In the genomic region with DNA sequence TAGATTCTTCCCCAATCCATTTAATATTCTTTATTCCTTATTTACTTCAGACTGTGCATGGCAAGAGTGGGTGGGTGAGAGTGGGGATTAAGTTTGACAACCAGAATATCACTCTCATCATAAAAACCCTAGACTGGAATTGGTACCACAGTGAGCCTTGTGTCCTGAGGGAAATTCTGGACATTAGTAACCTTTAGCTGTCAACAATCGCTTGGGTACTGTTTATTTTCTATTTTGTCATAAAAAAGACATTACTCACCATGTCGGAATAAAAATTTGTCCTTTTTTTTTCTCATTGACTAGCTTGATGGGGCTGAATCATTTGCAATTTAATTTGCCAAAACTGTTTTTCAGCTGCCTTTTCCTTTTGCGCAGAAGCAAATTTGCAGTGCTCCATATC, we compare ENCODE assay signal across 1 cellular context.
TF ChIP-seq lines count a peak whose summit lies in the region.

No MANE protein-coding gene starts in this region.

TF ChIP-seq in A549, 52 proteins besides CTCF, POLR2A, EP300 and RAD21:
- no peak for TF ChIP-seq ZNF302 (CRISPR knock-in tag; IDR thresholded peaks at IDR 0.05)
- TF ChIP-seq HOXB5 (CRISPR knock-in tag; IDR thresholded peaks at IDR 0.05): no peak
- TF ChIP-seq, protein P1, sequence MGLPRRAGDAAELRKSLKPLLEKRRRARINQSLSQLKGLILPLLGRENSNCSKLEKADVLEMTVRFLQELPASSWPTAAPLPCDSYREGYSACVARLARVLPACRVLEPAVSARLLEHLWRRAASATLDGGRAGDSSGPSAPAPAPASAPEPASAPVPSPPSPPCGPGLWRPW (IDR thresholded peaks at IDR 0.05): no peak
- TF ChIP-seq JUNB (IDR thresholded peaks at IDR 0.05): no peak
- TF ChIP-seq MAZ (IDR thresholded peaks at IDR 0.05; ENCODE audit: borderline replicate concordance, low read depth, low read length): no peak
- TF ChIP-seq SREBF2 (IDR thresholded peaks at IDR 0.05): no peak
- TF ChIP-seq ZC3H11A (IDR thresholded peaks at IDR 0.05): no peak
- no peak for TF ChIP-seq KDM5A (IDR thresholded peaks at IDR 0.05)
- no peak for TF ChIP-seq RCOR1 (IDR thresholded peaks at IDR 0.05; ENCODE audit: low read depth, low read length)
